12 cellular contexts compared by ENCODE assay signal in the genomic region with DNA sequence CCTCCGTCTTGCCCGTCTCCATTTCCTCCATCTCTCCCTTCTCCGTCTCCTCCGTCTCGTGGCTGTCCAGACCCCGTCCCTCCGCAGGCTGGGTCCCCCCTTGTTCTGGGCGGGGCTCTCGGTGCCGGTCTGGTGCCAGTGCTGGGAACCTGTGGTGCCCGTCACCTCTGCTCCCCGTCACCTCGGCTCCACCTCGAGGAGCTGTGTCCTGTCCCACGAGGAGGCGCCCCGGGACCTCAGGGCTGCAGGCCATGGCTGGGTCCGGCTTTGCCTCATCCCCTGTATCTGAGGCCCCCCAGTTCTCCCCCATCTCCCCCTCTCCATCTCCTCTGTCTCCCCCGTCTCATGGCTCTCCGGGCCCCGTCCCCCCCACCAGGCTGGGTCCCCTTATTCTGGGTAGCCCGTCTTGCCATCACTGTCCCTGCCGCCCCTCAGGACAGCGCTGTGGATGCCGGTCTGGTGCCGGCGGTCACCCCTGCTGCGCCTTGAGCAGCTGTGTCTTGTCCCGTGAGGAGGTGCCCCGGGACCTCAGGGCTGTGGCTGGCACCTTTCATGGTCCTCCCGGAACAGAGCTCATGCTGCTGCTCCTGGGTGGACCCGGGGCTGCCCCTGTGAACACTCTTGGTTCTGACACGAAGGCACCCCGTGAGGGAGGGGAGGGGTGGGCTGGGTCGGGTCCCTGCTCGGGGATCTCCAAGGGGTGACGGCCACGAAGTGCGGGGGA. TPM values are rescaled to one million over a fixed set of nuclear protein-coding genes. Genes with fewer than 3 reads are reported as not detected.
DNase-seq lines count a peak whose midpoint lies in the region; ATAC-seq and TF ChIP-seq lines count a peak whose summit lies in the region.
"Had no signal": no experiment of that assay in that cellular context is flagged by ENCODE, and none has a peak within 500 bp of the region (broad histone marks: within the 10 kb centered on the region; RNA-seq: fewer than 3 reads in every experiment).

No MANE protein-coding gene starts in this region.

- peaks cover 44% of the 10 kb centered on the region; the same call in 1 of the 2 replicates for H4K20me1 ChIP-seq in BLaER1

- peaks cover 17% of the 10 kb centered on the region for H3K27me3 ChIP-seq in BLaER1
- peaks cover 0 to 22% (median 10%) of the 10 kb centered on the region in 7 donors for H3K27me3 ChIP-seq in heart right ventricle
- H3K27me3 ChIP-seq in neuronal stem cell (ENCODE audit: control insufficient read depth in 3 of 3, insufficient read depth in 3 of 3, low read depth in 1 of 3, low read length in 3 of 3), result no peaks in the 10 kb centered on the region

- CTCF ChIA-PET in HEK293 (lab: Yijun Ruan, JAX), result no interaction called here

- H3K9ac ChIP-seq in BLaER1, result no peak overlapping the region
- H3K9ac ChIP-seq in neuronal stem cell (ENCODE audit: low read depth, low read length, poor library complexity), result no peak overlapping the region

- H3K4me3 Mint-ChIP-seq in activated T-helper 1 cell treated with anti-CD3 and anti-CD28 coated beads, Interleukin-12 subunit alpha, Interleukin-12 subunit beta, Interleukin-2, Interleukin-4 antibody, amounts not matched to agents 30 ng/mL and 10 ng/mL and 1 ng/mL, durations not matched to agents 14 hours and 24 hours and 36 hours, result no peak overlapping the region

- peak overlapping the region; percentile 94 for H3K18ac ChIP-seq in neuronal stem cell (ENCODE audit: low read length)

- H3K79me1 ChIP-seq in neuronal stem cell (ENCODE audit: low read depth, low read length), result peaks cover 9% of the 10 kb centered on the region

- no peak overlapping the region for H3K27ac Mint-ChIP-seq in activated T-helper 1 cell treated with anti-CD3 and anti-CD28 coated beads, Interleukin-12 subunit alpha, Interleukin-12 subunit beta, Interleukin-2, Interleukin-4 antibody, amounts not matched to agents 30 ng/mL and 10 ng/mL and 1 ng/mL, durations not matched to agents 14 hours and 24 hours and 36 hours

- H3K9me3 Mint-ChIP-seq in activated T-helper 1 cell treated with anti-CD3 and anti-CD28 coated beads, Interleukin-12 subunit alpha, Interleukin-12 subunit beta, Interleukin-2, Interleukin-4 antibody, amounts not matched to agents 30 ng/mL and 10 ng/mL and 1 ng/mL, durations not matched to agents 14 hours and 24 hours and 36 hours, result no peaks in the 10 kb centered on the region

- H3K14ac ChIP-seq in neuronal stem cell (ENCODE audit: low read length), result peak overlapping the region; percentile 89

- intact Hi-C loops in heart right ventricle (cut with DNase I), result no loop called here
- intact Hi-C loops in activated T-helper 1 cell treated with anti-CD3 and anti-CD28 coated beads, Interleukin-12 subunit alpha, Interleukin-12 subunit beta, Interleukin-2, Interleukin-4 antibody, amounts not matched to agents 30 ng/mL and 10 ng/mL and 1 ng/mL, durations not matched to agents 14 hours and 24 hours and 36 hours (cut with micrococcal nuclease), result no loop called here

- no peak overlapping the region for H2AFZ ChIP-seq in neuronal stem cell (ENCODE audit: low read length)

- 0 out of 2 replicates have a peak overlapping the region, but pooled peaks have one; percentile 31 for H3K4me3 ChIP-seq in BLaER1
- no peak overlapping the region for H3K4me3 ChIP-seq in HEK293 (ENCODE audit: low read depth, low read length)
- peak overlapping the region in 3 of 10 donors; percentile 21 to 41 (median 36) for H3K4me3 ChIP-seq in heart right ventricle
- H3K4me3 ChIP-seq in neuronal stem cell (ENCODE audit: low read length in 2 of 2), result no peak overlapping the region

- no peaks in the 10 kb centered on the region for H3K4me1 Mint-ChIP-seq in activated T-helper 1 cell treated with anti-CD3 and anti-CD28 coated beads, Interleukin-12 subunit alpha, Interleukin-12 subunit beta, Interleukin-2, Interleukin-4 antibody, amounts not matched to agents 30 ng/mL and 10 ng/mL and 1 ng/mL, durations not matched to agents 14 hours and 24 hours and 36 hours (ENCODE audit: low read depth)

- H3K36me3 ChIP-seq in BLaER1, result peaks cover 47% of the 10 kb centered on the region
- H3K36me3 ChIP-seq in HEK293 (ENCODE audit: control insufficient read depth in 2 of 2, insufficient read depth in 1 of 2, low read length in 2 of 2), result peaks cover 0 to 16% of the 10 kb centered on the region in 2 experiments; a peak in 1 of 3 replicates
- H3K36me3 ChIP-seq in heart right ventricle, result peaks cover 0 to 41% (median 16%) of the 10 kb centered on the region in 9 donors
- H3K36me3 ChIP-seq in neuronal stem cell (replicated peaks in 1 of 2; ENCODE audit: control insufficient read depth in 2 of 2, insufficient read depth in 2 of 2, low read length in 2 of 2), result peaks cover 17 to 40% of the 10 kb centered on the region in 2 donors

- POLR2A ChIA-PET in HEK293 (lab: Yijun Ruan, JAX), result no interaction called here

- H3K4ac ChIP-seq in neuronal stem cell (ENCODE audit: low read length), result no peak overlapping the region

- H3K4me1 ChIP-seq in BLaER1, result peaks cover 10% of the 10 kb centered on the region; the same call in 1 of the 2 replicates
- H3K4me1 ChIP-seq in HEK293 (ENCODE audit: control insufficient read depth, insufficient read depth, low read length), result no peaks in the 10 kb centered on the region
- peaks cover 0 to 15% (median 11%) of the 10 kb centered on the region in 9 donors for H3K4me1 ChIP-seq in heart right ventricle
- peaks cover 3 to 6% of the 10 kb centered on the region in 2 donors for H3K4me1 ChIP-seq in neuronal stem cell (ENCODE audit: control insufficient read depth in 2 of 2, insufficient read depth in 1 of 2, low read depth in 1 of 2, low read length in 2 of 2)

- H3K27ac ChIP-seq in BLaER1, result no peak overlapping the region
- no peak overlapping the region for H3K27ac ChIP-seq in HEK293 (ENCODE audit: extremely low read depth, low read depth, low read length)
- H3K27ac ChIP-seq in heart right ventricle, result no peak overlapping the region
- H3K27ac ChIP-seq in neuronal stem cell (replicated peaks; ENCODE audit: low read length), result no peak overlapping the region

- no peak overlapping the region for H2BK15ac ChIP-seq in neuronal stem cell (ENCODE audit: low read length)

- H2BK120ac ChIP-seq in neuronal stem cell (ENCODE audit: low read depth, low read length), result no peak overlapping the region

- 54 to 58% methylated on average over 37 to 39 of the region's 39 CpGs for WGBS in heart right ventricle, 2 donors
- 100% methylated on average over 4 of the region's 39 CpGs; no CpG with 5 or more reads in 1 of the 2 donors for WGBS in neuronal stem cell (ENCODE audit: extremely low coverage in 2 of 2, insufficient read length in 2 of 2, insufficient replicate concordance in 1 of 2), 2 donors

- no peak overlapping the region for H2BK12ac ChIP-seq in neuronal stem cell (ENCODE audit: low read length)

- peak overlapping the region; percentile 91 for H3K23ac ChIP-seq in neuronal stem cell (ENCODE audit: low read depth, low read length, poor library complexity)

- peak overlapping the region; percentile 88 for H2AK5ac ChIP-seq in neuronal stem cell (ENCODE audit: low read depth, low read length)

- H3K4me2 ChIP-seq in BLaER1 (peak overlapping the region; percentile 55), neuronal stem cell (ENCODE audit: insufficient read depth, low read length, poor library complexity, severe bottlenecking) (no peak overlapping the region)

- H2BK5ac ChIP-seq in neuronal stem cell (ENCODE audit: low read length), result peak overlapping the region; percentile 66

- TF ChIP-seq CTCF in HEK293 (tag by site-specific recombination; IDR thresholded peaks at IDR 0.05), result no peak
- TF ChIP-seq CTCF in heart right ventricle (IDR thresholded peaks at IDR 0.05), result no peak

- ATAC-seq in heart right ventricle, result peak in 6 of 8 donors; percentile 9 to 35 (median 12)
- ATAC-seq in GM18519 (IDR thresholded peaks at IDR 0.05; ENCODE audit: low FRiP score, unreplicated experiment), result no peak

- H3K27me3 Mint-ChIP-seq in activated T-helper 1 cell treated with anti-CD3 and anti-CD28 coated beads, Interleukin-12 subunit alpha, Interleukin-12 subunit beta, Interleukin-2, Interleukin-4 antibody, amounts not matched to agents 30 ng/mL and 10 ng/mL and 1 ng/mL, durations not matched to agents 14 hours and 24 hours and 36 hours (ENCODE audit: insufficient read depth), result no peaks in the 10 kb centered on the region

- no peak overlapping the region for H4K8ac ChIP-seq in neuronal stem cell (ENCODE audit: low read depth, low read length)

- no peaks in the 10 kb centered on the region for H3K9me3 ChIP-seq in BLaER1
- no peaks in the 10 kb centered on the region for H3K9me3 ChIP-seq in HEK293 (ENCODE audit: control insufficient read depth, insufficient read depth, low read depth, low read length)
- H3K9me3 ChIP-seq in heart right ventricle, result no peaks in the 10 kb centered on the region
- peaks cover 0 to 6% of the 10 kb centered on the region in 2 donors for H3K9me3 ChIP-seq in neuronal stem cell (replicated peaks in 1 of 2; ENCODE audit: control insufficient read depth in 2 of 2, insufficient read depth in 1 of 2, low read depth in 1 of 2, low read length in 2 of 2)

- no peak for DNase-seq in heart right ventricle
- no peak for DNase-seq in neuronal stem cell (ENCODE audit: low spot score)
- DNase-seq in activated gamma-delta T cell (lab: John Stamatoyannopoulos, UW), result no peak
- no peak for DNase-seq in activated T-helper 1 cell treated with anti-CD3 and anti-CD28 coated beads, Interleukin-12 subunit alpha, Interleukin-12 subunit beta, Interleukin-2, Interleukin-4 antibody, amounts not matched to agents 30 ng/mL and 10 ng/mL and 1 ng/mL, durations not matched to agents 14 hours and 24 hours and 36 hours (ENCODE audit: low spot score)
- no peak for DNase-seq in GOT3 (lab: John Stamatoyannopoulos, UW)
- DNase-seq: activated T-cell treated with anti-CD3 and anti-CD28 coated beads, Interleukin-2, amount 50 U/mL, for 1 hour; caudate nucleus; NCI-H510A; SIG-M5 had no signal

- H3K36me3 Mint-ChIP-seq in activated T-helper 1 cell treated with anti-CD3 and anti-CD28 coated beads, Interleukin-12 subunit alpha, Interleukin-12 subunit beta, Interleukin-2, Interleukin-4 antibody, amounts not matched to agents 30 ng/mL and 10 ng/mL and 1 ng/mL, durations not matched to agents 14 hours and 24 hours and 36 hours (ENCODE audit: low read depth), result peaks cover 7% of the 10 kb centered on the region

- H4K91ac ChIP-seq in neuronal stem cell (ENCODE audit: low read depth, low read length, poor library complexity), result no peak overlapping the region

RNA-seq across cellular contexts. Expression of a gene that starts 13.3 kb away (rescaled TPM):
- total RNA-seq in heart right ventricle, result 10 to 100 TPM; 29.8 to 55.4 (median 46.3) TPM
- polyA plus RNA-seq in heart right ventricle, result 100 to 1,000 TPM in 1 of 2 donors, 10 to 100 TPM in 1; 44.0 to 103 TPM
- 42.2 TPM for polyA plus RNA-seq in neuronal stem cell (2013, experiment 1 of 2)
- 42.0 TPM for polyA plus RNA-seq in neuronal stem cell (2013, experiment 2 of 2)
- total RNA-seq in activated T-helper 1 cell treated with anti-CD3 and anti-CD28 coated beads, Interleukin-12 subunit alpha, Interleukin-12 subunit beta, Interleukin-2, Interleukin-4 antibody, amounts not matched to agents 30 ng/mL and 10 ng/mL and 1 ng/mL, durations not matched to agents 14 hours and 24 hours and 36 hours, result 68.3 and 69.5 TPM in 2 replicates

RNA-seq across cellular contexts. Expression of a gene that starts 50.8 kb away (rescaled TPM):
- total RNA-seq in heart right ventricle, result 1 to 10 TPM; 1.9 to 6.5 (median 2.7) TPM
- 10 to 100 TPM in 1 of 2 donors, 1 to 10 TPM in 1; 3.0 to 19.9 TPM for polyA plus RNA-seq in heart right ventricle
- polyA plus RNA-seq in neuronal stem cell (2013, experiment 1 of 2), result 32.6 TPM
- polyA plus RNA-seq in neuronal stem cell (2013, experiment 2 of 2), result 33.7 TPM
- 53.3 and 55.0 TPM in 2 replicates for total RNA-seq in activated T-helper 1 cell treated with anti-CD3 and anti-CD28 coated beads, Interleukin-12 subunit alpha, Interleukin-12 subunit beta, Interleukin-2, Interleukin-4 antibody, amounts not matched to agents 30 ng/mL and 10 ng/mL and 1 ng/mL, durations not matched to agents 14 hours and 24 hours and 36 hours

RNA-seq across cellular contexts. Expression of a gene that starts 54.8 kb away (rescaled TPM):
- total RNA-seq in heart right ventricle, result 100 to 1,000 TPM in 8 of 10 donors, 10 to 100 TPM in 2; 88.3 to 173 (median 128) TPM
- 100 to 1,000 TPM in 1 of 2 donors, 10 to 100 TPM in 1; 73.9 to 362 TPM for polyA plus RNA-seq in heart right ventricle
- 57.0 TPM for polyA plus RNA-seq in neuronal stem cell (2013, experiment 1 of 2)
- 53.8 TPM for polyA plus RNA-seq in neuronal stem cell (2013, experiment 2 of 2)
- total RNA-seq in activated T-helper 1 cell treated with anti-CD3 and anti-CD28 coated beads, Interleukin-12 subunit alpha, Interleukin-12 subunit beta, Interleukin-2, Interleukin-4 antibody, amounts not matched to agents 30 ng/mL and 10 ng/mL and 1 ng/mL, durations not matched to agents 14 hours and 24 hours and 36 hours, result 43.2 and 44.1 TPM in 2 replicates
